Comparison of ENCODE assay signal across 1 cellular context in the genomic region with DNA sequence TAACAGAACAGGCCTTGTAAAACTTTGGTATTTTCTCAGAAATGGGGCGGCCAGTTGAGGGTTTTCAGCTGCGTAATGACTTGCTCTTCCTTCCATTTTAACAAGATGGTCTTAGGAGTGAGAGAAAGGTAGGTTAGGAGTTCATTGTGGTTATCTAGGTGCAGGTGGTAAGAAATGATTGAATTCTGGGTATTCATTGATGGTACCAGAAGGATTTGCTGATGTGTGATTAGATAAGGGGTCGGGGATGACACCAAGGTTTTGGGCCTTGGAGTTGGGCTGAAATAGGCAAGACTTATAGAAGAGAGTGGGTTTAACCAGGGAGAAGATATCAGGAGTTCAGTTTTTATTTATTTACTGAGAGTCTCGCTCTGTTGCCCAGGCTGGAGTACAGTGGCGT.
TF ChIP-seq lines count a peak whose summit lies in the region.

No MANE protein-coding gene starts in this region.

TF ChIP-seq in K562, 482 proteins besides CTCF, POLR2A, EP300 and RAD21:
- TF ChIP-seq HDAC2 (IDR thresholded peaks at IDR 0.05) (0 out of 2 replicates have a peak, but pooled peaks have one; percentile 35), ZNF316 (IDR thresholded peaks at IDR 0.05) (peak; percentile 49), PHTF2 (CRISPR knock-in tag; IDR thresholded peaks at IDR 0.05) (no peak), STAG1 (CRISPR knock-in tag; IDR thresholded peaks at IDR 0.05; ENCODE audit: borderline replicate concordance) (no peak), SUPT5H (IDR thresholded peaks at IDR 0.05) (0 out of 2 replicates have a peak, but pooled peaks have one; percentile 1), TOE1 (IDR thresholded peaks at IDR 0.05; ENCODE audit: borderline replicate concordance) (no peak), TOE1 (CRISPR knock-in tag; IDR thresholded peaks at IDR 0.05; ENCODE audit: borderline replicate concordance, low read depth) (no peak), HDAC1 (IDR thresholded peaks at IDR 0.05) (peak in 1 of 2 experiments; percentile 52; a peak in 2 of 4 replicates), ARID1B (IDR thresholded peaks at IDR 0.05) (peak; percentile 69), KAT2B (IDR thresholded peaks at IDR 0.05; ENCODE audit: low read depth, low read length) (no peak), GATA2 (CRISPR knock-in tag; IDR thresholded peaks at IDR 0.05) (0 out of 2 replicates have a peak, but pooled peaks have one; percentile 27), NCOR1 (IDR thresholded peaks at IDR 0.05) (peak; percentile 42), TCF7L2 (IDR thresholded peaks at IDR 0.05; ENCODE audit: low read depth, low read length) (no peak), CHD1 (IDR thresholded peaks at IDR 0.05; ENCODE audit: low read length) (no peak), ZNF507 (tag; conservative IDR thresholded peaks at IDR 0.05) (no peak), NFE2 (IDR thresholded peaks at IDR 0.05; ENCODE audit: low read depth) (peak; percentile 21; the same call in 1 of the 2 replicates), MTA2 (IDR thresholded peaks at IDR 0.05; ENCODE audit: low read depth) (peak; percentile 49), RCOR1 (IDR thresholded peaks at IDR 0.05; ENCODE audit: borderline replicate concordance in 1 of 2, low read depth in 2 of 2, low read length in 2 of 2) (peak in 1 of 2 experiments; percentile 78; a peak in 2 of 4 replicates), KDM1A (IDR thresholded peaks at IDR 0.05) (peak; percentile 72 to 78), TEAD4 (IDR thresholded peaks at IDR 0.05; ENCODE audit: low read length) (peak; percentile 69), TEAD4 (CRISPR knock-in tag; IDR thresholded peaks at IDR 0.05; ENCODE audit: borderline replicate concordance) (no peak), CTBP1 (IDR thresholded peaks at IDR 0.05; ENCODE audit: borderline replicate concordance) (peak; percentile 15; the same call in 1 of the 2 replicates), GATAD2A (IDR thresholded peaks at IDR 0.05) (0 out of 2 replicates have a peak, but pooled peaks have one; percentile 51), MAFG (tag; conservative IDR thresholded peaks at IDR 0.05) (peak; percentile 27; the same call in 1 of the 2 replicates), PML (IDR thresholded peaks at IDR 0.05; ENCODE audit: low read length) (0 out of 2 replicates have a peak, but pooled peaks have one; percentile 41), CBFA2T2 (conservative IDR thresholded peaks at IDR 0.05) (peak; percentile 61), PCBP2 (IDR thresholded peaks at IDR 0.05; ENCODE audit: low read depth, low read length, poor library complexity, severe bottlenecking) (no peak), TEAD1 (CRISPR knock-in tag; IDR thresholded peaks at IDR 0.05) (no peak), DPF2 (IDR thresholded peaks at IDR 0.05) (peak; percentile 67; the same call in 1 of the 2 replicates), FOXK2 (conservative IDR thresholded peaks at IDR 0.05 in 1 of 2, IDR thresholded peaks at IDR 0.05 in 1 of 2; ENCODE audit: low read depth in 2 of 2) (no peak), STAT5A (IDR thresholded peaks at IDR 0.05; ENCODE audit: borderline replicate concordance, low read length) (peak; percentile 48; the same call in 1 of the 2 replicates), TCF3 (CRISPR knock-in tag; IDR thresholded peaks at IDR 0.05) (peak; percentile 46; the same call in 1 of the 2 replicates), CBFA2T3 (IDR thresholded peaks at IDR 0.05) (peak; percentile 78), TAL1 (IDR thresholded peaks at IDR 0.05) (peak; percentile 53; the same call in 1 of the 2 replicates)
- TF ChIP-seq, protein P1, sequence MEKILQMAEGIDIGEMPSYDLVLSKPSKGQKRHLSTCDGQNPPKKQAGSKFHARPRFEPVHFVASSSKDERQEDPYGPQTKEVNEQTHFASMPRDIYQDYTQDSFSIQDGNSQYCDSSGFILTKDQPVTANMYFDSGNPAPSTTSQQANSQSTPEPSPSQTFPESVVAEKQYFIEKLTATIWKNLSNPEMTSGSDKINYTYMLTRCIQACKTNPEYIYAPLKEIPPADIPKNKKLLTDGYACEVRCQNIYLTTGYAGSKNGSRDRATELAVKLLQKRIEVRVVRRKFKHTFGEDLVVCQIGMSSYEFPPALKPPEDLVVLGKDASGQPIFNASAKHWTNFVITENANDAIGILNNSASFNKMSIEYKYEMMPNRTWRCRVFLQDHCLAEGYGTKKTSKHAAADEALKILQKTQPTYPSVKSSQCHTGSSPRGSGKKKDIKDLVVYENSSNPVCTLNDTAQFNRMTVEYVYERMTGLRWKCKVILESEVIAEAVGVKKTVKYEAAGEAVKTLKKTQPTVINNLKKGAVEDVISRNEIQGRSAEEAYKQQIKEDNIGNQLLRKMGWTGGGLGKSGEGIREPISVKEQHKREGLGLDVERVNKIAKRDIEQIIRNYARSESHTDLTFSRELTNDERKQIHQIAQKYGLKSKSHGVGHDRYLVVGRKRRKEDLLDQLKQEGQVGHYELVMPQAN (IDR thresholded peaks at IDR 0.05; ENCODE audit: borderline replicate concordance): no peak
